ENCODE assay signal across 1 cellular context in genomic region chrX:110038900-110039299, GRCh38.
TF ChIP-seq lines count a peak whose summit lies in the region.

No MANE protein-coding gene starts in this region.

TF ChIP-seq in K562, 482 proteins besides CTCF, POLR2A, EP300 and RAD21 (continued from another document):
- TF ChIP-seq RREB1 (CRISPR knock-in tag; IDR thresholded peaks at IDR 0.05) (no peak), GATAD2A (IDR thresholded peaks at IDR 0.05) (no peak), BCOR (IDR thresholded peaks at IDR 0.05) (peak; percentile 75), NFIC (IDR thresholded peaks at IDR 0.05) (no peak), ZSCAN29 (IDR thresholded peaks at IDR 0.05) (no peak), ADNP (tag; IDR thresholded peaks at IDR 0.05) (peak; percentile 72), ZNF561 (CRISPR knock-in tag; conservative IDR thresholded peaks at IDR 0.05) (no peak), ZNF41 (CRISPR knock-in tag; conservative IDR thresholded peaks at IDR 0.05) (no peak), HDAC3 (IDR thresholded peaks at IDR 0.05; ENCODE audit: borderline replicate concordance, partially characterized antibody) (no peak), ZBTB33 (CRISPR knock-in tag; IDR thresholded peaks at IDR 0.05) (no peak), KDM1A (IDR thresholded peaks at IDR 0.05) (0 out of 4 replicates have a peak, but pooled peaks of 1 of the 2 experiments have one; percentile 39), RCOR1 (IDR thresholded peaks at IDR 0.05; ENCODE audit: borderline replicate concordance in 1 of 2, low read depth in 2 of 2, low read length in 2 of 2) (peak in 1 of 2 experiments; percentile 34; a peak in 1 of 4 replicates), ZC3H8 (IDR thresholded peaks at IDR 0.05) (no peak)
